ENCODE assay signal across 13 cellular contexts in genomic region chr6:157241411-157241979, GRCh38.
DNase-seq lines count a peak whose midpoint lies in the region; ATAC-seq and TF ChIP-seq lines count a peak whose summit lies in the region.
"Had no signal": no experiment of that assay in that cellular context is flagged by ENCODE, and none has a peak within 500 bp of the region (broad histone marks: within the 10 kb centered on the region; RNA-seq: fewer than 3 reads in every experiment).

No MANE protein-coding gene starts in this region.

- ATAC-seq in heart right ventricle (peak in 5 of 8 donors; percentile 7 to 30 (median 15)), HG03196 (IDR thresholded peaks at IDR 0.05; ENCODE audit: unreplicated experiment) (no peak), HG03460 (IDR thresholded peaks at IDR 0.05; ENCODE audit: unreplicated experiment) (no peak)

- H4K20me1 ChIP-seq in MM.1S (ENCODE audit: insufficient read depth, low read length), result no peaks in the 10 kb centered on the region

- H3K27ac ChIP-seq in MM.1S (ENCODE audit: low read length) (no peak overlapping the region), SK-N-MC (no peak overlapping the region), heart right ventricle (peak overlapping the region in 7 of 10 donors; percentile 45 to 81 (median 67)), skin epidermis (peak overlapping the region in 13 of 21 experiments; percentile 21 to 85 (median 76))
- H3K27ac ChIP-seq: PC-9 had no signal

- DNase-seq in MM.1S (no peak), SK-N-MC (ENCODE audit: low read depth, low spot score) (no peak), heart right ventricle (no peak), BE2C (no peak), mesothelial cell of epicardium (ENCODE audit: low spot score in 2 of 2, unreplicated experiment in 2 of 2) (no peak)
- DNase-seq: CD4-positive, CD25-positive, alpha-beta regulatory T cell; GF-D8; NCI-H2227 treated with DMSO at 0.1 percent for 48 hours; nephron progenitor cell had no signal

- H3K4me3 Mint-ChIP-seq in mesothelial cell of epicardium, result no peak overlapping the region
- H3K4me3 Mint-ChIP-seq: nephron progenitor cell had no signal

- no peaks in the 10 kb centered on the region for H3K9me3 Mint-ChIP-seq in mesothelial cell of epicardium

- H3K27me3 ChIP-seq in MM.1S (replicated peaks; ENCODE audit: insufficient read depth, low read length), result no peaks in the 10 kb centered on the region
- H3K27me3 ChIP-seq in heart right ventricle, result peaks cover 0 to 15% (median 0%) of the 10 kb centered on the region in 7 donors
- H3K27me3 ChIP-seq in BE2C, result no peaks in the 10 kb centered on the region

- peaks cover 32% of the 10 kb centered on the region for H3K27me3 Mint-ChIP-seq in mesothelial cell of epicardium (ENCODE audit: low read depth)

- H3K4me3 ChIP-seq in MM.1S (ENCODE audit: low read length) (no peak overlapping the region), SK-N-MC (peak overlapping the region; percentile 85; the same call in 1 of the 2 replicates), heart right ventricle (no peak overlapping the region), skin epidermis (no peak overlapping the region), BE2C (ENCODE audit: low read depth, low read length) (no peak overlapping the region)
- H3K4me3 ChIP-seq: PC-9 had no signal

- H3K9me3 ChIP-seq in MM.1S (replicated peaks; ENCODE audit: insufficient read depth, low read length), result no peaks in the 10 kb centered on the region
- no peaks in the 10 kb centered on the region for H3K9me3 ChIP-seq in SK-N-MC (ENCODE audit: low read depth, low read length)
- peaks cover 0 to 9% (median 0%) of the 10 kb centered on the region in 11 donors for H3K9me3 ChIP-seq in heart right ventricle
- no peaks in the 10 kb centered on the region for H3K9me3 ChIP-seq in BE2C

- peak overlapping the region; percentile 69; the same call in 1 of the 2 replicates for H3K4me2 ChIP-seq in MM.1S (ENCODE audit: low read depth, low read length)
- H3K4me2 ChIP-seq: PC-9 had no signal

- H3K4me1 ChIP-seq in MM.1S (ENCODE audit: low read length) (peaks cover 6% of the 10 kb centered on the region; the same call in 1 of the 2 replicates), heart right ventricle (peaks cover 3 to 50% (median 31%) of the 10 kb centered on the region in 9 donors), BE2C (no peaks in the 10 kb centered on the region)

- intact Hi-C loops in heart right ventricle (cut with DNase I), result no loop called here

- no peaks in the 10 kb centered on the region for H3F3A ChIP-seq in MM.1S (ENCODE audit: insufficient read depth, low read length)

- H3K79me2 ChIP-seq in MM.1S (ENCODE audit: low read length), result no peaks in the 10 kb centered on the region

- peaks cover 31% of the 10 kb centered on the region for H3K4me1 Mint-ChIP-seq in mesothelial cell of epicardium

- H2AFZ ChIP-seq in MM.1S (ENCODE audit: low read length), result no peak overlapping the region
- H2AFZ ChIP-seq: PC-9 had no signal

- no peaks in the 10 kb centered on the region for H3K36me3 ChIP-seq in MM.1S (replicated peaks; ENCODE audit: insufficient read depth, low read length)
- no peaks in the 10 kb centered on the region for H3K36me3 ChIP-seq in SK-N-MC (ENCODE audit: insufficient read depth, low read length)
- no peaks in the 10 kb centered on the region for H3K36me3 ChIP-seq in heart right ventricle
- no peaks in the 10 kb centered on the region for H3K36me3 ChIP-seq in BE2C

- no peak overlapping the region for H3K27ac Mint-ChIP-seq in mesothelial cell of epicardium
- H3K27ac Mint-ChIP-seq: CD4-positive, CD25-positive, alpha-beta regulatory T cell; nephron progenitor cell had no signal

- H3K9ac ChIP-seq in MM.1S (ENCODE audit: low read length) (no peak overlapping the region), SK-N-MC (ENCODE audit: insufficient read length) (no peak overlapping the region)

- no peaks in the 10 kb centered on the region for H3K36me3 Mint-ChIP-seq in mesothelial cell of epicardium
- H3K36me3 Mint-ChIP-seq: CD4-positive, CD25-positive, alpha-beta regulatory T cell had no signal

- 70 to 73% methylated on average over 8 of the region's 8 CpGs for WGBS in heart right ventricle, 2 donors

- no peaks in the 10 kb centered on the region for H3K9me2 ChIP-seq in MM.1S (replicated peaks; ENCODE audit: insufficient read depth, low read length)

- TF ChIP-seq CTCF in MM.1S (IDR thresholded peaks at IDR 0.05; ENCODE audit: low read length) (no peak), heart right ventricle (IDR thresholded peaks at IDR 0.05) (no peak), BE2C (IDR thresholded peaks at IDR 0.05; ENCODE audit: low read depth, low read length) (no peak), mesothelial cell of epicardium (IDR thresholded peaks at IDR 0.05; ENCODE audit: unreplicated experiment) (no peak)

Comparison
In these comparisons a context has a peak if more than half of its experiments do, and no peak if none do; other contexts are left out.
1. H3K27ac ChIP-seq: peak in heart right ventricle (7 of 10) and skin epidermis (13 of 21); none in MM.1S (single experiment) and SK-N-MC (single experiment).
2. ATAC-seq: peak in heart right ventricle (5 of 8); none in HG03196 (single experiment) and HG03460 (single experiment).